10 cellular contexts compared by ENCODE assay signal in genomic region chr12:113142173-113142885, GRCh38. TPM values are rescaled to one million over a fixed set of nuclear protein-coding genes. Genes with fewer than 3 reads are reported as not detected.
DNase-seq lines count a peak whose midpoint lies in the region; ATAC-seq and TF ChIP-seq lines count a peak whose summit lies in the region.
"Had no signal": no experiment of that assay in that cellular context is flagged by ENCODE, and none has a peak within 500 bp of the region (broad histone marks: within the 10 kb centered on the region; RNA-seq: fewer than 3 reads in every experiment).

No MANE protein-coding gene starts in this region.

- no peak for TF ChIP-seq CTCF in OCI-LY3 (IDR thresholded peaks at IDR 0.05; ENCODE audit: low read depth, low read length)
- TF ChIP-seq CTCF in gastroesophageal sphincter (IDR thresholded peaks at IDR 0.05): no peak

- peaks cover 6% of the 10 kb centered on the region; the same call in 1 of the 2 replicates for H3K4me1 ChIP-seq in OCI-LY3 (ENCODE audit: low read length)
- no peaks in the 10 kb centered on the region for H3K4me1 ChIP-seq in gastroesophageal sphincter

- H3K4me3 ChIP-seq in OCI-LY3 (ENCODE audit: low read length): no peak overlapping the region
- no peak overlapping the region for H3K4me3 ChIP-seq in gastroesophageal sphincter
- no peak overlapping the region for H3K4me3 ChIP-seq in skin epidermis

- no peak for TF ChIP-seq EP300 in gastroesophageal sphincter (IDR thresholded peaks at IDR 0.05)

- no peaks in the 10 kb centered on the region for H3K79me2 ChIP-seq in OCI-LY3 (ENCODE audit: low read length)

- peak; percentile 21 for DNase-seq in DMS 273 (lab: John Stamatoyannopoulos, UW; ENCODE audit: unreplicated experiment)
- DNase-seq in DMS 273 treated with DMSO at 0.1 percent for 48 hours (lab: John Stamatoyannopoulos, UW): no peak
- no peak for DNase-seq in activated effector memory CD4-positive, alpha-beta T cell treated with Interleukin-2 at 50 U/mL for 16 hours
- DNase-seq in NCI-H526 treated with DMSO at 0.1 percent for 48 hours (lab: John Stamatoyannopoulos, UW): no peak

- H4K20me1 ChIP-seq in OCI-LY3 (ENCODE audit: insufficient read depth, low read length): no peaks in the 10 kb centered on the region

- H3K27me3 ChIP-seq in OCI-LY3 (ENCODE audit: low read depth, low read length) (no peaks in the 10 kb centered on the region), gastroesophageal sphincter (peaks cover 29% of the 10 kb centered on the region)

- TF ChIP-seq POLR2A in gastroesophageal sphincter (IDR thresholded peaks at IDR 0.05): no peak

- ATAC-seq in gastroesophageal sphincter: peak; percentile 53
- ATAC-seq in GM18511 (IDR thresholded peaks at IDR 0.05; ENCODE audit: unreplicated experiment): no peak

- H3K9me3 ChIP-seq in OCI-LY3 (ENCODE audit: insufficient read depth, low read length) (no peaks in the 10 kb centered on the region), gastroesophageal sphincter (peaks cover 0 to 10% (median 0%) of the 10 kb centered on the region in 3 donors)

- no peak overlapping the region for H3K27ac ChIP-seq in OCI-LY3 (ENCODE audit: low read length)
- H3K27ac ChIP-seq in gastroesophageal sphincter: peak overlapping the region in 1 of 4 donors; percentile 24
- H3K27ac ChIP-seq in skin epidermis: peak overlapping the region in 19 of 21 experiments; percentile 28 to 78 (median 66)
- H3K27ac ChIP-seq: 22Rv1 had no signal

- H3K36me3 ChIP-seq in OCI-LY3 (replicated peaks; ENCODE audit: low read depth, low read length): no peaks in the 10 kb centered on the region
- H3K36me3 ChIP-seq in gastroesophageal sphincter: no peaks in the 10 kb centered on the region

- WGBS in gastroesophageal sphincter (ENCODE audit: low coverage in 1 of 2), 2 donors: 33 to 68% methylated on average over 1 to 5 of the region's 17 CpGs

- no peak overlapping the region for H3K9ac ChIP-seq in OCI-LY3 (ENCODE audit: low read length)

- H2AFZ ChIP-seq in OCI-LY3 (ENCODE audit: low read depth, low read length): peak overlapping the region; percentile 64; the same call in 1 of the 2 replicates

- no peak overlapping the region for H3K4me2 ChIP-seq in OCI-LY3 (ENCODE audit: low read length)

RNA-seq across cellular contexts. Expression of gene RASAL1, which starts 6.8 kb away (rescaled TPM):
- total RNA-seq in gastroesophageal sphincter: 1 to 10 TPM in 1 of 4 donors, not detected in 3; 1.7 TPM
- total RNA-seq: pulmonary artery endothelial cell had no signal

RNA-seq across cellular contexts. Expression of gene CFAP73, which starts 7.2 kb away (rescaled TPM):
- not detected for total RNA-seq in gastroesophageal sphincter
- total RNA-seq: pulmonary artery endothelial cell had no signal

RNA-seq across cellular contexts. Expression of gene DDX54, which starts 42.9 kb away (rescaled TPM):
- 10 to 100 TPM; 38.0 to 60.4 (median 53.3) TPM for total RNA-seq in gastroesophageal sphincter

RNA-seq across cellular contexts. Expression of gene RITA1, which starts 43.2 kb away (rescaled TPM):
- 10 to 100 TPM; 12.3 to 22.8 (median 16.6) TPM for total RNA-seq in gastroesophageal sphincter
